ENCODE assay signal across 11 cellular contexts in genomic region chr1:53176452-53177344, GRCh38. TPM values are rescaled to one million over a fixed set of nuclear protein-coding genes. Genes with fewer than 3 reads are reported as not detected.
DNase-seq lines count a peak whose midpoint lies in the region; ATAC-seq and TF ChIP-seq lines count a peak whose summit lies in the region.
"Had no signal": no experiment of that assay in that cellular context is flagged by ENCODE, and none has a peak within 500 bp of the region (broad histone marks: within the 10 kb centered on the region; RNA-seq: fewer than 3 reads in every experiment).

No MANE protein-coding gene starts in this region.

- CTCF ChIA-PET in WTC11 (lab: Charles Lee) = interaction anchor here (1.1 kb wide), 2 partner anchors 14 to 40 kb away, joined by 3 to 4 read pairs; no protein-coding TSS in a partner anchor

- no peaks in the 10 kb centered on the region for H3K9me3 ChIP-seq in mucosa of descending colon
- H3K9me3 ChIP-seq: neutrophil had no signal

- no peaks in the 10 kb centered on the region for H3K9me3 Mint-ChIP-seq in WTC11

- ATAC-seq in mucosa of descending colon (peak; percentile 30), HG03025 (IDR thresholded peaks at IDR 0.05; ENCODE audit: low FRiP score, unreplicated experiment) (no peak), WTC11 (no peak)

- no peak overlapping the region for H3K27ac Mint-ChIP-seq in WTC11

- peaks cover 2% of the 10 kb centered on the region for H3K4me1 ChIP-seq in mucosa of descending colon (ENCODE audit: low read depth)

- peaks cover 31% of the 10 kb centered on the region for H3K4me1 Mint-ChIP-seq in WTC11

- TF ChIP-seq CTCF in choroid plexus epithelial cell (conservative IDR thresholded peaks at IDR 0.05; ENCODE audit: low read depth, low read length) (peak; percentile 41), mucosa of descending colon (IDR thresholded peaks at IDR 0.05) (no peak), WTC11 (IDR thresholded peaks at IDR 0.05) (no peak)

- intact Hi-C loops in mucosa of descending colon (cut with DNase I, micrococcal nuclease) = loop anchor here in 1 of 2 donors (10.0 kb wide), 1 partner anchor 112 kb away; the partner anchor contains the start of gene PODN

- no peaks in the 10 kb centered on the region for H3K36me3 ChIP-seq in mucosa of descending colon (ENCODE audit: low read depth)
- H3K36me3 ChIP-seq: neutrophil had no signal

- H3K36me3 Mint-ChIP-seq in WTC11 = no peaks in the 10 kb centered on the region

- H3K4me3 ChIP-seq in choroid plexus epithelial cell (ENCODE audit: low read depth, low read length) (no peak overlapping the region), mucosa of descending colon (no peak overlapping the region)

- peaks cover 20% of the 10 kb centered on the region; the same call in 1 of the 2 replicates for H3K27me3 Mint-ChIP-seq in WTC11 (ENCODE audit: low read depth)

- POLR2A ChIA-PET in WTC11 (lab: Charles Lee) = no interaction called here

- peak; percentile 37 for DNase-seq in COR-L47 (lab: John Stamatoyannopoulos, UW)
- DNase-seq in NCI-H2196 (lab: John Stamatoyannopoulos, UW; ENCODE audit: unreplicated experiment) = peak; percentile 81
- DNase-seq in choroid plexus epithelial cell (ENCODE audit: low read depth) = peak; percentile 41
- peak in 1 of 3 donors; percentile 57 for DNase-seq in mucosa of descending colon
- no peak for DNase-seq in foreskin melanocyte
- no peak for DNase-seq in activated CD4-positive, alpha-beta T cell treated with anti-CD3 and anti-CD28 coated beads, Interleukin-2, amount 50 U/mL, for 1 hour
- DNase-seq in WTC11 (ENCODE audit: low spot score) = no peak
- DNase-seq: erythroblast had no signal

- no peak overlapping the region for H3K4me3 Mint-ChIP-seq in WTC11

TF ChIP-seq in WTC11, 78 proteins besides CTCF, POLR2A, EP300 and RAD21:
- no peak for TF ChIP-seq NFYB (CRISPR knock-in tag; conservative IDR thresholded peaks at IDR 0.05; ENCODE audit: low read depth)
- no peak for TF ChIP-seq RORB (CRISPR knock-in tag; IDR thresholded peaks at IDR 0.05)
- no peak for TF ChIP-seq PREB (CRISPR knock-in tag; IDR thresholded peaks at IDR 0.05; ENCODE audit: borderline replicate concordance)
- no peak for TF ChIP-seq USF2 (CRISPR knock-in tag; IDR thresholded peaks at IDR 0.05)
- no peak for TF ChIP-seq CBFB (CRISPR knock-in tag; IDR thresholded peaks at IDR 0.05; ENCODE audit: low read depth)
- no peak for TF ChIP-seq NR3C1 (CRISPR knock-in tag; conservative IDR thresholded peaks at IDR 0.05; ENCODE audit: low read depth)

RNA-seq across cellular contexts. Expression of gene CPT2, which starts 19.9 kb away (rescaled TPM):
- total RNA-seq in mucosa of descending colon (10 to 100 TPM; 30.1 to 75.3 (median 52.3) TPM), WTC11 (2021) (30.3 to 33.7 TPM (median 31.8 TPM) in 3 replicates)

RNA-seq across cellular contexts. Expression of gene SLC1A7, which starts 34.3 kb away (rescaled TPM):
- total RNA-seq in mucosa of descending colon (under 1 TPM; 0.72 to 0.98 (median 0.93) TPM), WTC11 (2021) (0.07 to 0.14 TPM in 2 of 3 replicates, not detected in the other)
- total RNA-seq: RPMI7951 had no signal

RNA-seq across cellular contexts. Expression of gene CZIB, which starts 43.7 kb away (rescaled TPM):
- total RNA-seq in mucosa of descending colon (10 to 100 TPM; 38.1 to 65.7 (median 40.6) TPM), WTC11 (2021) (41.6 to 48.6 TPM (median 47.6 TPM) in 3 replicates)

Comparison
In these comparisons a context has a peak if more than half of its experiments do, and no peak if none do; other contexts are left out.
1. DNase-seq: peak in COR-L47 (single experiment), NCI-H2196 (single experiment) and choroid plexus epithelial cell (single experiment); none in foreskin melanocyte (single experiment), activated CD4-positive, alpha-beta T cell treated with anti-CD3 and anti-CD28 coated beads, Interleukin-2, amount 50 U/mL, for 1 hour (single experiment) and WTC11 (single experiment).